ENCODE assay signal across 7 cellular contexts in the genomic region with DNA sequence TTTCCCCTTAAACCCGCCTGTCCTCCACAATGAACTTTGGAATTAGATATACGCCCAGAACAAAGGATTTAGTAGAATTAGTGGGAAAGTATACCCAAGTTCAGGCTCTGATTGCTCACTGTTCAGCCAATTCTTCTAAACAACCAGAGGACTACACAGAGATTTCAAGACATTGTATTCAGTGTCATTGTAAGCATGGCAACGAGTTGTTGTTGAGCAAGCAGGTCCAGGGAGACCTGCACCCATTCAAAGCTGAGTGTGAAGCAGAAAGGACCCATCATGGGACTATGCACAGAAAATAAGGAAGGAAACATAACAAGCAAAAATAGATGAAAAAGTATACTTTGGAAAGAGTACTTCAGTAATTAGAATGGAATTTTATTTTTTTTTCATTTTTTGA. TPM values are rescaled to one million over a fixed set of nuclear protein-coding genes. Genes with fewer than 3 reads are reported as not detected.
DNase-seq lines count a peak whose midpoint lies in the region; ATAC-seq, FAIRE-seq and TF ChIP-seq lines count a peak whose summit lies in the region.
"Not testable (repeated sequence)": the region's sequence is repeated elsewhere in the genome, so short reads cannot be mapped to it uniquely, and the experiment has no call there.

No MANE protein-coding gene starts in this region.

- H4K20me1 ChIP-seq in HepG2 (ENCODE audit: insufficient read depth, low read length); neural progenitor cell (ENCODE audit: low read depth): not testable (repeated sequence)

- H2AK5ac ChIP-seq in mesendoderm (ENCODE audit: low read length), result not testable (repeated sequence)

- H3K9ac ChIP-seq in HepG2 (ENCODE audit: insufficient read depth, low read depth, low read length); mesendoderm (ENCODE audit: low read length); neural progenitor cell: not testable (repeated sequence)

- H3K4me1 Mint-ChIP-seq in WTC11, neural progenitor cell: not testable (repeated sequence)
- H3K4me1 Mint-ChIP-seq in brain, result peaks cover 30% of the 10 kb centered on the region

- not testable (repeated sequence) for H3K23ac ChIP-seq in mesendoderm (ENCODE audit: low read length)

- H3K4me3 Mint-ChIP-seq in WTC11, brain, neural progenitor cell: not testable (repeated sequence)

- not testable (repeated sequence) for BruUV-seq in HepG2 (replicated peaks; lab: Mats Ljungman, UMichigan)

- H3K56ac ChIP-seq in mesendoderm (ENCODE audit: low read length), result not testable (repeated sequence)

- H3K27ac Mint-ChIP-seq in WTC11 (0 out of 2 replicates have a peak overlapping the region, but pooled peaks have one; percentile 47), brain (peak overlapping the region in 3 of 5 experiments; percentile 25 to 95 (median 41)), neural progenitor cell (peak overlapping the region; percentile 65)

- H3K4ac ChIP-seq in mesendoderm (ENCODE audit: low read depth, low read length), result not testable (repeated sequence)

- H4K8ac ChIP-seq in mesendoderm (ENCODE audit: low read depth, low read length), result not testable (repeated sequence)

- H3F3A ChIP-seq in neural progenitor cell (ENCODE audit: low read depth), result not testable (repeated sequence)

- not testable (repeated sequence) for H3K27ac ChIP-seq in HepG2 (ENCODE audit: extremely low read length, insufficient read depth, low read length); mesendoderm (ENCODE audit: low read depth, low read length); neural progenitor cell

- TF ChIP-seq EP300 in HepG2 (IDR thresholded peaks at IDR 0.05; ENCODE audit: low read depth in 2 of 2, low read length in 2 of 2); HepG2 (CRISPR knock-in tag; IDR thresholded peaks at IDR 0.05; ENCODE audit: borderline replicate concordance): not testable (repeated sequence)

- H2AFZ ChIP-seq in HepG2 (ENCODE audit: low read length); neural progenitor cell (replicated peaks): not testable (repeated sequence)

- not testable (repeated sequence) for H2BK120ac ChIP-seq in mesendoderm (ENCODE audit: low read depth, low read length)

- not testable (repeated sequence) for TF ChIP-seq CTCF in WTC11 (IDR thresholded peaks at IDR 0.05); brain (conservative IDR thresholded peaks at IDR 0.05); HepG2 (CRISPR knock-in tag; IDR thresholded peaks at IDR 0.05); neural progenitor cell (IDR thresholded peaks at IDR 0.05)

- intact Hi-C loops in HepG2 (cut with micrococcal nuclease; ENCODE audit: unreplicated experiment), result not testable (repeated sequence)

- not testable (repeated sequence) for H2BK15ac ChIP-seq in mesendoderm (replicated peaks; ENCODE audit: low read depth)

- not testable (repeated sequence) for H3K9me3 ChIP-seq in HepG2 (ENCODE audit: low read length); neural progenitor cell (ENCODE audit: low read depth)

- not testable (repeated sequence) for H3K79me1 ChIP-seq in mesendoderm (ENCODE audit: low read length)

- in situ Hi-C loops in HepG2 (cut with HindIII; ENCODE audit: extremely low pct_ligation_motif_present, low pct_unique_long_range_greater_than_20kb), result not testable (repeated sequence)

- not testable (repeated sequence) for H3K27me3 ChIP-seq in HepG2 (ENCODE audit: control insufficient read depth in 1 of 2, insufficient read depth in 2 of 2, low read length in 2 of 2); mesendoderm (ENCODE audit: insufficient read depth, low read length, poor library complexity); neural progenitor cell

- not testable (repeated sequence) for H3K36me3 Mint-ChIP-seq in WTC11, brain, neural progenitor cell

- ATAC-seq in GM18868 (IDR thresholded peaks at IDR 0.05; ENCODE audit: unreplicated experiment) (peak; percentile 51), HG03175 (IDR thresholded peaks at IDR 0.05; ENCODE audit: unreplicated experiment) (peak; percentile 41), HepG2 (peak; percentile 76)
- ATAC-seq in WTC11, result not testable (repeated sequence)

- TF ChIP-seq RAD21 in HepG2 (CRISPR knock-in tag; IDR thresholded peaks at IDR 0.05), result not testable (repeated sequence)

- not testable (repeated sequence) for H4K5ac ChIP-seq in mesendoderm (ENCODE audit: low read length)

- not testable (repeated sequence) for DNase-seq in WTC11 (ENCODE audit: low spot score); HepG2 (ENCODE audit: low spot score); neural progenitor cell (ENCODE audit: low spot score)
- peak; percentile 41 for DNase-seq in mesendoderm

- not testable (repeated sequence) for H3K27me3 Mint-ChIP-seq in WTC11 (ENCODE audit: low read depth); brain; neural progenitor cell (ENCODE audit: insufficient read depth, low read depth)

- not testable (repeated sequence) for H3K4me2 ChIP-seq in HepG2 (ENCODE audit: low read depth, low read length); mesendoderm (ENCODE audit: low read length); neural progenitor cell

- POLR2A ChIA-PET in WTC11 (lab: Charles Lee); HepG2 (lab: Yijun Ruan, JAX): not testable (repeated sequence)

- not testable (repeated sequence) for H3K18ac ChIP-seq in mesendoderm (ENCODE audit: low read length)

- H3K4me3 ChIP-seq in HepG2 (replicated peaks in 1 of 3; ENCODE audit: insufficient read depth in 1 of 3, low read depth in 2 of 3, low read length in 3 of 3); mesendoderm (ENCODE audit: low read length); neural progenitor cell: not testable (repeated sequence)

- FAIRE-seq in HepG2 (lab: Jason Lieb, UNC), result not testable (repeated sequence)

- 33% methylated on average over 3 of the region's 3 CpGs for WGBS in HepG2 (ENCODE audit: low lambda C conversion rate)
- no CpG with 5 or more reads among the region's 3 CpGs for WGBS in mesendoderm (ENCODE audit: extremely low coverage, insufficient coverage, low lambda C conversion rate)

- H3K9me3 Mint-ChIP-seq in WTC11, brain, neural progenitor cell: not testable (repeated sequence)

- not testable (repeated sequence) for H3K36me3 ChIP-seq in HepG2 (replicated peaks in 1 of 2; ENCODE audit: control insufficient read depth in 1 of 2, insufficient read depth in 2 of 2, low read length in 2 of 2); mesendoderm (ENCODE audit: control insufficient read depth, insufficient read depth, low read length); neural progenitor cell

- peaks cover 17% of the 10 kb centered on the region for H3K4me1 ChIP-seq in HepG2 (ENCODE audit: insufficient read depth, low read length)
- H3K4me1 ChIP-seq in mesendoderm (ENCODE audit: control insufficient read depth, low read depth, low read length); neural progenitor cell: not testable (repeated sequence)

- not testable (repeated sequence) for H3K79me2 ChIP-seq in HepG2 (ENCODE audit: insufficient read depth, low read length); mesendoderm (ENCODE audit: control insufficient read depth, insufficient read depth, low read length)
- H3K79me2 ChIP-seq in neural progenitor cell (ENCODE audit: low read depth), result peaks cover 78% of the 10 kb centered on the region

- CTCF ChIA-PET in WTC11 (lab: Charles Lee); HepG2 (lab: Yijun Ruan, JAX; ENCODE audit: low intra/inter-chr PET ratio, low total read pairs): not testable (repeated sequence)

- TF ChIP-seq POLR2A in HepG2 (IDR thresholded peaks at IDR 0.05; ENCODE audit: insufficient read depth in 1 of 2, low read depth in 2 of 2, low read length in 2 of 2), result not testable (repeated sequence)

- H2BK5ac ChIP-seq in mesendoderm (ENCODE audit: low read length), result not testable (repeated sequence)

RNA-seq across cellular contexts. Expression of gene ACTR3B, which starts 11.0 kb away (rescaled TPM):
- total RNA-seq in WTC11 (2021) (28.2 to 31.5 TPM (median 29.3 TPM) in 3 replicates), HepG2 (2016; rRNA removed; fragmentation: Illumina TruSeq; extraction: Trizol) (8.2 and 8.5 TPM in 2 replicates), neural progenitor cell (ENCODE audit: low replicate concordance) (22.4 and 26.5 TPM in 2 replicates)
- polyA plus RNA-seq in brain (ENCODE audit: insufficient read depth, low read depth, low replicate concordance) (22.4 TPM), HepG2 (2011; rRNA removed) (7.7 and 8.8 TPM in 2 replicates)
- 27.8 and 33.5 TPM in 2 replicates for total RNA-seq in HepG2 (2016; cell fraction: cytosol; rRNA removed; fragmentation: Illumina TruSeq; extraction: Trizol; ENCODE audit: low read depth)
- total RNA-seq in HepG2 (2016; cell fraction: insoluble cytoplasmic fraction; rRNA removed; fragmentation: Illumina TruSeq; extraction: Trizol), result 6.5 and 8.0 TPM in 2 replicates
- 16.2 and 20.6 TPM in 2 replicates for total RNA-seq in HepG2 (2016; cell fraction: membrane; rRNA removed; fragmentation: Illumina TruSeq; extraction: Trizol)
- 12.5 and 14.1 TPM in 2 replicates for total RNA-seq in HepG2 (2016; cell fraction: nucleus; rRNA removed; fragmentation: Illumina TruSeq; extraction: Trizol)
- polyA plus RNA-seq in HepG2 (2011; cell fraction: cytosol; rRNA removed), result 7.6 and 9.2 TPM in 2 replicates
- polyA plus RNA-seq in HepG2 (2011; cell fraction: nucleus; rRNA removed), result 9.7 and 10.3 TPM in 2 replicates
- polyA plus RNA-seq in HepG2 (2012), result 8.0 and 8.3 TPM in 2 replicates
- 6.3 and 8.5 TPM in 2 replicates for polyA plus RNA-seq in HepG2 (2016; cell fraction: cytosol; fragmentation: Illumina TruSeq; extraction: Trizol; ENCODE audit: low read depth)
- 9.6 and 10.0 TPM in 2 replicates for polyA plus RNA-seq in HepG2 (2016; cell fraction: insoluble cytoplasmic fraction; fragmentation: Illumina TruSeq; extraction: Trizol; ENCODE audit: low read depth)
- 9.4 and 11.9 TPM in 2 replicates for polyA plus RNA-seq in HepG2 (2016; cell fraction: membrane; fragmentation: Illumina TruSeq; extraction: Trizol; ENCODE audit: low read depth)
- polyA plus RNA-seq in HepG2 (2016; cell fraction: nucleus; fragmentation: Illumina TruSeq; extraction: Trizol; ENCODE audit: insufficient read depth, low read depth), result 12.6 and 16.4 TPM in 2 replicates
- 5.6 and 16.5 TPM in 2 replicates for polyA minus RNA-seq in HepG2 (2011; rRNA and poly(A)+ RNA removed; ENCODE audit: low replicate concordance)
- 4.2 and 6.2 TPM in 2 replicates for polyA minus RNA-seq in HepG2 (2011; cell fraction: cytosol; rRNA and poly(A)+ RNA removed)
- 19.3 and 23.2 TPM in 2 replicates for polyA minus RNA-seq in HepG2 (2011; cell fraction: nucleus; rRNA and poly(A)+ RNA removed)
- 16.4 TPM for polyA plus RNA-seq in mesendoderm (2013, experiment 1 of 2)
- polyA plus RNA-seq in mesendoderm (2013, experiment 2 of 2), result 16.9 TPM
